1 cellular context compared by ENCODE assay signal in the genomic region with DNA sequence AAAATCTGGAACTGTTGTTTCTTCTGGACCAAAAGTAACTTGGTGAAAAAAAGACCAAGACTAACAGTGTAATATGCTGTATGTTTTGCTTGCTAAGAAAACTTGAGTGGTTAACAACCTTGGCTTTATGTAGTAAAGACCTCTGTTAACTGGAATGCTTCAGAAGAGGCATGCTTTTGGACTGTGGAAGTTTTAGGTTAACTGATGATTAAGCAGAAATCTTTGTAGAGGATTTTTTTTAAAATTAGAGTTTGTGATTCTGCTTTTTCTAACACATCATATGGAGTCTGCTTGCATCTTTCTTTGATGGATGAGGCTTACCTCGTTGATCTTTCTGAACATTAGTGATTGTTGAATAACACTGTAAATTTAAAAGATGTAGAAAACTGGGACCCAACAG.
A peak's percentile ranks its signal among the peaks of the same experiment; 100 is the strongest.
TF ChIP-seq lines count a peak whose summit lies in the region.

No MANE protein-coding gene starts in this region.

TF ChIP-seq in HepG2, 621 proteins besides CTCF, POLR2A, EP300 and RAD21 (continued from another document):
- TF ChIP-seq MAFF (IDR thresholded peaks at IDR 0.05; ENCODE audit: low read depth, low read length) (0 out of 2 replicates have a peak, but pooled peaks have one; percentile 26), GATA4 (IDR thresholded peaks at IDR 0.05; ENCODE audit: borderline replicate concordance, low read depth) (no peak)
